In the genomic region with DNA sequence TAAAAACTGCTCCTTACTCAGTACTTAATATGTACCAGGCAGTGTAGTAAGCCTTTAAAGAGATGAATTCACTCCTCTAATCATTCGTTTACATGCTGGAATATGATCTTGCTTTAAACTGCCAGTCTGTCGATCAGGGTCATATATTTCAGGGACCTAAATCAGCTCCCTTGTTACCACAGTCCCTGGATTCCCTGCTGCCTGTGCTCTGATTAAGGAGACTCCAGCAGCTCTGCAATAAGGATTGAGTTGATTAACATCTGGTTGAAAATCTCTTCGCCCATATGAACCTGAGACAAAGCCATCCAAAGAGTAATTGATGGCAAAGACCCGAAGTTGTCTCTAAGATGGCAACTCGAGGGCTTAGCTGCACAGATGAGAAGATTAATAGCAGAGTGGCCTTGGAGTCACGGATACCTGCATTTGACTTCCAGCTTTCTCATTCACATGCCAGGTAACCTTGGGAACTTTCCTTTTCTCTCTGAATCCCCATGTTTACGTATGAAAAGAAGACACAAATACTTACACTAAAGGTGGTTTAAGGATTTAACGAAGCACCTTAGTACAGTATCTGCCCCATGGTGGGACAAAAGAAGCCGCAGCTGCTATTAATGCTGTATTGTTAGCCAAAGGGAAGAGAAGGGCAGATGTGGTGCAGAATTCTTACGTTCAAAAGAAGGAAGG, we compare ENCODE assay signal across 1 cellular context.
TF ChIP-seq lines count a peak whose summit lies in the region.

No MANE protein-coding gene starts in this region.

TF ChIP-seq in H1, 55 proteins besides CTCF, POLR2A, EP300 and RAD21 (continued from another document):
- TF ChIP-seq, protein P1, sequence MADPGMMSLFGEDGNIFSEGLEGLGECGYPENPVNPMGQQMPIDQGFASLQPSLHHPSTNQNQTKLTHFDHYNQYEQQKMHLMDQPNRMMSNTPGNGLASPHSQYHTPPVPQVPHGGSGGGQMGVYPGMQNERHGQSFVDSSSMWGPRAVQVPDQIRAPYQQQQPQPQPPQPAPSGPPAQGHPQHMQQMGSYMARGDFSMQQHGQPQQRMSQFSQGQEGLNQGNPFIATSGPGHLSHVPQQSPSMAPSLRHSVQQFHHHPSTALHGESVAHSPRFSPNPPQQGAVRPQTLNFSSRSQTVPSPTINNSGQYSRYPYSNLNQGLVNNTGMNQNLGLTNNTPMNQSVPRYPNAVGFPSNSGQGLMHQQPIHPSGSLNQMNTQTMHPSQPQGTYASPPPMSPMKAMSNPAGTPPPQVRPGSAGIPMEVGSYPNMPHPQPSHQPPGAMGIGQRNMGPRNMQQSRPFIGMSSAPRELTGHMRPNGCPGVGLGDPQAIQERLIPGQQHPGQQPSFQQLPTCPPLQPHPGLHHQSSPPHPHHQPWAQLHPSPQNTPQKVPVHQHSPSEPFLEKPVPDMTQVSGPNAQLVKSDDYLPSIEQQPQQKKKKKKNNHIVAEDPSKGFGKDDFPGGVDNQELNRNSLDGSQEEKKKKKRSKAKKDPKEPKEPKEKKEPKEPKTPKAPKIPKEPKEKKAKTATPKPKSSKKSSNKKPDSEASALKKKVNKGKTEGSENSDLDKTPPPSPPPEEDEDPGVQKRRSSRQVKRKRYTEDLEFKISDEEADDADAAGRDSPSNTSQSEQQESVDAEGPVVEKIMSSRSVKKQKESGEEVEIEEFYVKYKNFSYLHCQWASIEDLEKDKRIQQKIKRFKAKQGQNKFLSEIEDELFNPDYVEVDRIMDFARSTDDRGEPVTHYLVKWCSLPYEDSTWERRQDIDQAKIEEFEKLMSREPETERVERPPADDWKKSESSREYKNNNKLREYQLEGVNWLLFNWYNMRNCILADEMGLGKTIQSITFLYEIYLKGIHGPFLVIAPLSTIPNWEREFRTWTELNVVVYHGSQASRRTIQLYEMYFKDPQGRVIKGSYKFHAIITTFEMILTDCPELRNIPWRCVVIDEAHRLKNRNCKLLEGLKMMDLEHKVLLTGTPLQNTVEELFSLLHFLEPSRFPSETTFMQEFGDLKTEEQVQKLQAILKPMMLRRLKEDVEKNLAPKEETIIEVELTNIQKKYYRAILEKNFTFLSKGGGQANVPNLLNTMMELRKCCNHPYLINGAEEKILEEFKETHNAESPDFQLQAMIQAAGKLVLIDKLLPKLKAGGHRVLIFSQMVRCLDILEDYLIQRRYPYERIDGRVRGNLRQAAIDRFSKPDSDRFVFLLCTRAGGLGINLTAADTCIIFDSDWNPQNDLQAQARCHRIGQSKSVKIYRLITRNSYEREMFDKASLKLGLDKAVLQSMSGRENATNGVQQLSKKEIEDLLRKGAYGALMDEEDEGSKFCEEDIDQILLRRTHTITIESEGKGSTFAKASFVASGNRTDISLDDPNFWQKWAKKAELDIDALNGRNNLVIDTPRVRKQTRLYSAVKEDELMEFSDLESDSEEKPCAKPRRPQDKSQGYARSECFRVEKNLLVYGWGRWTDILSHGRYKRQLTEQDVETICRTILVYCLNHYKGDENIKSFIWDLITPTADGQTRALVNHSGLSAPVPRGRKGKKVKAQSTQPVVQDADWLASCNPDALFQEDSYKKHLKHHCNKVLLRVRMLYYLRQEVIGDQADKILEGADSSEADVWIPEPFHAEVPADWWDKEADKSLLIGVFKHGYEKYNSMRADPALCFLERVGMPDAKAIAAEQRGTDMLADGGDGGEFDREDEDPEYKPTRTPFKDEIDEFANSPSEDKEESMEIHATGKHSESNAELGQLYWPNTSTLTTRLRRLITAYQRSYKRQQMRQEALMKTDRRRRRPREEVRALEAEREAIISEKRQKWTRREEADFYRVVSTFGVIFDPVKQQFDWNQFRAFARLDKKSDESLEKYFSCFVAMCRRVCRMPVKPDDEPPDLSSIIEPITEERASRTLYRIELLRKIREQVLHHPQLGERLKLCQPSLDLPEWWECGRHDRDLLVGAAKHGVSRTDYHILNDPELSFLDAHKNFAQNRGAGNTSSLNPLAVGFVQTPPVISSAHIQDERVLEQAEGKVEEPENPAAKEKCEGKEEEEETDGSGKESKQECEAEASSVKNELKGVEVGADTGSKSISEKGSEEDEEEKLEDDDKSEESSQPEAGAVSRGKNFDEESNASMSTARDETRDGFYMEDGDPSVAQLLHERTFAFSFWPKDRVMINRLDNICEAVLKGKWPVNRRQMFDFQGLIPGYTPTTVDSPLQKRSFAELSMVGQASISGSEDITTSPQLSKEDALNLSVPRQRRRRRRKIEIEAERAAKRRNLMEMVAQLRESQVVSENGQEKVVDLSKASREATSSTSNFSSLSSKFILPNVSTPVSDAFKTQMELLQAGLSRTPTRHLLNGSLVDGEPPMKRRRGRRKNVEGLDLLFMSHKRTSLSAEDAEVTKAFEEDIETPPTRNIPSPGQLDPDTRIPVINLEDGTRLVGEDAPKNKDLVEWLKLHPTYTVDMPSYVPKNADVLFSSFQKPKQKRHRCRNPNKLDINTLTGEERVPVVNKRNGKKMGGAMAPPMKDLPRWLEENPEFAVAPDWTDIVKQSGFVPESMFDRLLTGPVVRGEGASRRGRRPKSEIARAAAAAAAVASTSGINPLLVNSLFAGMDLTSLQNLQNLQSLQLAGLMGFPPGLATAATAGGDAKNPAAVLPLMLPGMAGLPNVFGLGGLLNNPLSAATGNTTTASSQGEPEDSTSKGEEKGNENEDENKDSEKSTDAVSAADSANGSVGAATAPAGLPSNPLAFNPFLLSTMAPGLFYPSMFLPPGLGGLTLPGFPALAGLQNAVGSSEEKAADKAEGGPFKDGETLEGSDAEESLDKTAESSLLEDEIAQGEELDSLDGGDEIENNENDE (IDR thresholded peaks at IDR 0.05; ENCODE audit: insufficient replicate concordance, low read length): peak; percentile 67
- TF ChIP-seq TAF1 (IDR thresholded peaks at IDR 0.05; ENCODE audit: low read depth, low read length) (no peak), NANOG (IDR thresholded peaks at IDR 0.05; ENCODE audit: insufficient read depth, low read depth, low read length, poor library complexity, severe bottlenecking) (peak; percentile 60)
TF ChIP-seq in H1: peak in this region for 3.
